Comparison of ENCODE assay signal across 8 cellular contexts in the genomic region with DNA sequence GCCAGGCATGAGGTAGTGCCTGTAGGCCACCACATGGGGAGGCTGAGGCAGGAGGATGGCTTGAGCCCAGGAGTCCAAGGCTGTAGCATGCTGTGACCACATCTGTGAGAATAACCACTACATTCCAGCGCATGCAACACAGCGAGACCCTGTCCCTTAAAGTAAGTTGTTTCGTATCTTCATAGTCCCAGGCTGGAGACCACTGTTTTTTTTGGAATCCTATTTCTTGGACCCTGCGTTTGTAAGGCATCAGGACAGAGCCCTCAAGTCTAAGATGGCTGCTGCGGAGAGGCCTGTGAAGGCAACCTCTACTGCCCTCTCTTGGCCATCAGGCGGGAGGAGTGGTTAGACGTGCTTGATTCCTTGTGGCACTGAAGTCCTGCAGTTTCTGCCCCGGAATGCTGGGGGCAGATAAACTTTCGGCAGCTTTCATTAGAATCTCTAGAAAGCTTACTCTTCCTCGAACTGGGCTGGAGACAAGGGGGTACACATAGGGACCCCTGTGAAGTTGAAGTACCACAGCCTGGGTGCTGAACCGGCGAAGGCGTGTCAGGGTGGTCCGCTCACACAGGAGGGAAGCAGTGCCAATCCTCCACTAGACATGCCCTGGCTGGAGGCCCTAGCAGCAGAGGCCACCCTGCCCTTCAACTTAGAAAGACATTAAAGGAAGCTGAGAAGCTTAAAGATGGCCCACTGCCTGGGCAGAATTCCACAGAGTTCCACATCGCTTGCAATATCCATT. TPM values are rescaled to one million over a fixed set of nuclear protein-coding genes. Genes with fewer than 3 reads are reported as not detected.
DNase-seq lines count a peak whose midpoint lies in the region; ATAC-seq and TF ChIP-seq lines count a peak whose summit lies in the region.

No MANE protein-coding gene starts in this region.

- H3K4me1 ChIP-seq in HAP-1 = no peaks in the 10 kb centered on the region; the same call in 1 of the 2 replicates

- TF ChIP-seq CTCF in cardiac fibroblast (IDR thresholded peaks at IDR 0.05; ENCODE audit: low read depth, low read length) = peak; percentile 64

- H3K9me3 ChIP-seq in HAP-1 = no peaks in the 10 kb centered on the region

- in situ Hi-C loops in HAP-1 (cut with MboI; ENCODE audit: low sequenced_read_pairs) = no loop called here

- no peak overlapping the region for H3K4me3 ChIP-seq in HAP-1
- H3K4me3 ChIP-seq in cardiac fibroblast (replicated peaks in 1 of 2; ENCODE audit: low read depth in 2 of 2, low read length in 2 of 2) = no peak overlapping the region

- H3K27me3 ChIP-seq in HAP-1 (ENCODE audit: low read depth) = no peaks in the 10 kb centered on the region

- H3K27me3 Mint-ChIP-seq in naive B cell = no peaks in the 10 kb centered on the region

- no peaks in the 10 kb centered on the region; the same call in 1 of the 2 replicates for H3K36me3 ChIP-seq in HAP-1 (replicated peaks)

- no peaks in the 10 kb centered on the region for H3K36me3 Mint-ChIP-seq in naive B cell

- peak overlapping the region in 1 of 6 donors; percentile 33 for H3K27ac Mint-ChIP-seq in naive B cell

- DNase-seq in COLO668 (lab: John Stamatoyannopoulos, UW; ENCODE audit: unreplicated experiment) = peak; percentile 22
- peak; percentile 61 to 67 for DNase-seq in HAP-1 (ENCODE audit: low spot score in 2 of 2)
- peak; percentile 67 for DNase-seq in RPMI8226
- peak; percentile 70 to 80 for DNase-seq in cardiac fibroblast (ENCODE audit: low read depth in 2 of 2)
- DNase-seq in naive B cell = no peak

- no peak overlapping the region for H3K4me3 Mint-ChIP-seq in naive B cell

- ATAC-seq in naive B cell (ENCODE audit: low read depth in 2 of 2) (peak; percentile 32 to 50), HG03097 (IDR thresholded peaks at IDR 0.05; ENCODE audit: low FRiP score, unreplicated experiment) (no peak), HG03045 (IDR thresholded peaks at IDR 0.05; ENCODE audit: unreplicated experiment) (no peak), HG02852 (IDR thresholded peaks at IDR 0.05; ENCODE audit: unreplicated experiment) (no peak)

- no peaks in the 10 kb centered on the region for H3K9me3 Mint-ChIP-seq in naive B cell

- peaks cover 6 to 14% (median 13%) of the 10 kb centered on the region in 3 donors for H3K4me1 Mint-ChIP-seq in naive B cell

RNA-seq across cellular contexts. Expression of a gene that starts 36.6 kb away (rescaled TPM):
- 10 to 100 TPM; 13.9 to 25.0 (median 19.1) TPM for polyA plus RNA-seq in naive B cell (ENCODE audit: low read depth in 6 of 6)

RNA-seq across cellular contexts. Expression of a gene that starts 41.6 kb away (rescaled TPM):
- polyA plus RNA-seq in naive B cell (ENCODE audit: low read depth in 6 of 6) = under 1 TPM in 1 of 6 donors, not detected in 5; 0.83 TPM

RNA-seq across cellular contexts. Expression of a gene that starts 44.1 kb away (rescaled TPM):
- polyA plus RNA-seq in naive B cell (ENCODE audit: low read depth in 6 of 6) = 10 to 100 TPM in 5 of 6 donors, 1 to 10 TPM in 1; 4.1 to 24.4 (median 17.1) TPM

Comparison
In these comparisons a context has a peak if more than half of its experiments do, and no peak if none do; other contexts are left out.
1. ATAC-seq: peak in naive B cell (2 of 2); none in HG03097 (single experiment), HG03045 (single experiment) and HG02852 (single experiment).